8 cellular contexts compared by ENCODE assay signal in the genomic region with DNA sequence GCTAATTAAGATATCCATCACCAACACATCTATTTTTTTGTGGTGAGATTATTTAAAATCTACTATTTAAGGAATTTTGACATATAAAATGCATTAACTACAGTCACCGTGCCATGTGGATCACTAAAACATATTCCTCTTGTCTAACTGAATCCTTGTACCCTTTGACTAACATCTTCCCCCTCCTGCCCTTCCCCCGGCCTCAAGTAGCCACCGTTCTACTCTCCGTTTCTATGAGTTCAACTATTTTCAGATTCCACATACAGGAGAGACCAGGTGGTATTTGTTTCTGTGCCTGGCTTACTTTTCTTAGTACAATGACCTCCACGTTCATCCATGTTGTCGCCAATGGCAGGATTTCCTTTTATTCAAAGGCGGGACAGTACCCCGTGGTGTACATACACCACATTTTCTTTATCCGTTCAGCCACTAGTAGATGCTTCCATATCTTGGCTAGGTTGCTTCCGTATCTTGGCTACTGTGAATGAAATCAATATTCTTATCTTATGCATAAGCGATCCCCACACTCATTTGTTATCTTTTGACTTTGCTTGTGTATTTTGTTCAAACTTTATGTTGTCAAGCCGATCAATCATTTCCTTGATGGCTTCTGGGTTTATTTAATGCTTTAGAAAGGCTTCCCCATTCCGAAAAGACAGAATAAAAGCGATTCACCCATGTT.
A peak's percentile ranks its signal among the peaks of the same experiment; 100 is the strongest.
DNase-seq lines count a peak whose midpoint lies in the region; ATAC-seq and TF ChIP-seq lines count a peak whose summit lies in the region.

No MANE protein-coding gene starts in this region.

- H3K27me3 ChIP-seq in body of pancreas (no peaks in the 10 kb centered on the region), right lobe of liver (peaks cover 0 to 4% of the 10 kb centered on the region in 2 donors), thymus (ENCODE audit: control insufficient read depth, insufficient read depth) (peaks cover 17% of the 10 kb centered on the region)

- H3K27ac ChIP-seq in body of pancreas (peak overlapping the region in 3 of 4 donors; percentile 41 to 67 (median 53)), right lobe of liver (peak overlapping the region in 1 of 3 donors; percentile 13), thymus (ENCODE audit: low read depth) (no peak overlapping the region)

- H3K36me3 Mint-ChIP-seq in activated CD4-positive, alpha-beta T cell treated with anti-CD3 and anti-CD28 coated beads, Interleukin-2, amount 10 ng/mL, durations not matched to agents 24 days and 14 days (ENCODE audit: low read depth) = peaks cover 1% of the 10 kb centered on the region

- intact Hi-C loops in activated CD4-positive, alpha-beta T cell treated with anti-CD3 and anti-CD28 coated beads, Interleukin-2, amount 10 ng/mL, durations not matched to agents 24 days and 14 days (cut with micrococcal nuclease) = loop anchor here (1.0 to 5.0 kb wide), 4 partner anchors 54 to 231 kb away; a partner anchor contains a TSS
- intact Hi-C loops in body of pancreas (cut with DNase I) = loop anchor here (5.0 kb wide), 1 partner anchor 229 kb away; a partner anchor contains a TSS
- intact Hi-C loops in right lobe of liver (cut with DNase I) = loop anchor here in 1 of 2 donors (10.0 kb wide), 2 partner anchors 56 to 196 kb away; no protein-coding TSS in a partner anchor

- no peak overlapping the region for H3K4me3 ChIP-seq in body of pancreas
- peak overlapping the region; percentile 31 to 53 (median 47) for H3K4me3 ChIP-seq in right lobe of liver
- peak overlapping the region; percentile 39 for H3K4me3 ChIP-seq in thymus (ENCODE audit: low read length)

- peak overlapping the region; percentile 76 for H3K4me3 Mint-ChIP-seq in activated CD4-positive, alpha-beta T cell treated with anti-CD3 and anti-CD28 coated beads, Interleukin-2, amount 10 ng/mL, durations not matched to agents 24 days and 14 days

- H3K9me3 ChIP-seq in body of pancreas = no peaks in the 10 kb centered on the region
- no peaks in the 10 kb centered on the region for H3K9me3 ChIP-seq in right lobe of liver
- no peaks in the 10 kb centered on the region for H3K9me3 ChIP-seq in thymus (ENCODE audit: control insufficient read depth)

- no peak for DNase-seq in activated CD4-positive, alpha-beta T cell treated with anti-CD3 and anti-CD28 coated beads, Interleukin-2, amount 10 ng/mL, durations not matched to agents 24 days and 14 days
- no peak for DNase-seq in activated CD4-positive, alpha-beta T cell treated with anti-CD3 and anti-CD28 coated beads, Interleukin-2, amount 50 U/mL, for 4 hours
- DNase-seq in body of pancreas = no peak
- no peak for DNase-seq in right lobe of liver
- no peak for DNase-seq in NCI-H69 (lab: John Stamatoyannopoulos, UW)

- H3K4me1 ChIP-seq in body of pancreas = peaks cover 17% of the 10 kb centered on the region
- peaks cover 0 to 12% (median 5%) of the 10 kb centered on the region in 4 donors for H3K4me1 ChIP-seq in right lobe of liver
- H3K4me1 ChIP-seq in thymus (ENCODE audit: control insufficient read depth, insufficient read depth, low read length) = no peaks in the 10 kb centered on the region

- ATAC-seq in body of pancreas (peak; percentile 36), right lobe of liver (peak in 2 of 4 donors; percentile 27), GM19397 (IDR thresholded peaks at IDR 0.05; ENCODE audit: unreplicated experiment) (no peak), HG02678 (IDR thresholded peaks at IDR 0.05; ENCODE audit: unreplicated experiment) (no peak)

- TF ChIP-seq POLR2A in body of pancreas (IDR thresholded peaks at IDR 0.05) (no peak), right lobe of liver (IDR thresholded peaks at IDR 0.05) (no peak)

- WGBS in body of pancreas, 2 donors = 12 to 18% methylated on average over 14 of the region's 14 CpGs
- WGBS in right lobe of liver (ENCODE audit: insufficient coverage, low coverage, low lambda C conversion rate, missing lambda C conversion rate) = 19% methylated on average over 14 of the region's 14 CpGs
- WGBS in thymus = 33% methylated on average over 14 of the region's 14 CpGs

- H3K27me3 Mint-ChIP-seq in activated CD4-positive, alpha-beta T cell treated with anti-CD3 and anti-CD28 coated beads, Interleukin-2, amount 10 ng/mL, durations not matched to agents 24 days and 14 days = peaks cover 43% of the 10 kb centered on the region

- H3K36me3 ChIP-seq in body of pancreas (replicated peaks in 1 of 2; ENCODE audit: insufficient read depth in 1 of 2, low read depth in 2 of 2) = no peaks in the 10 kb centered on the region
- H3K36me3 ChIP-seq in right lobe of liver = no peaks in the 10 kb centered on the region
- no peaks in the 10 kb centered on the region for H3K36me3 ChIP-seq in thymus (ENCODE audit: control insufficient read depth, insufficient read depth)

- H3K4me1 Mint-ChIP-seq in activated CD4-positive, alpha-beta T cell treated with anti-CD3 and anti-CD28 coated beads, Interleukin-2, amount 10 ng/mL, durations not matched to agents 24 days and 14 days = peaks cover 18% of the 10 kb centered on the region

- TF ChIP-seq CTCF in body of pancreas (IDR thresholded peaks at IDR 0.05) = no peak
- peak in 1 of 4 donors; percentile 4 for TF ChIP-seq CTCF in right lobe of liver (IDR thresholded peaks at IDR 0.05)

- no peaks in the 10 kb centered on the region for H3K9me3 Mint-ChIP-seq in activated CD4-positive, alpha-beta T cell treated with anti-CD3 and anti-CD28 coated beads, Interleukin-2, amount 10 ng/mL, durations not matched to agents 24 days and 14 days

- H3K27ac Mint-ChIP-seq in activated CD4-positive, alpha-beta T cell treated with anti-CD3 and anti-CD28 coated beads, Interleukin-2, amount 10 ng/mL, durations not matched to agents 24 days and 14 days = no peak overlapping the region

Comparison
In these comparisons a context has a peak if more than half of its experiments do, and no peak if none do; other contexts are left out.
1. H3K4me3 ChIP-seq: peak in right lobe of liver (3 of 3) and thymus (single experiment); none in body of pancreas (0 of 2).